21 cellular contexts compared by ENCODE assay signal in genomic region chr16:80670170-80670865, GRCh38.
DNase-seq lines count a peak whose midpoint lies in the region; ATAC-seq, FAIRE-seq and TF ChIP-seq lines count a peak whose summit lies in the region.
"Had no signal": no experiment of that assay in that cellular context is flagged by ENCODE, and none has a peak within 500 bp of the region (broad histone marks: within the 10 kb centered on the region; RNA-seq: fewer than 3 reads in every experiment).

No MANE protein-coding gene starts in this region.

- H3K27ac Mint-ChIP-seq in activated naive CD4-positive, alpha-beta T cell treated with anti-CD3 and anti-CD28 coated beads, Interleukin-2, amount 50 U/mL, for 72 hours, result no peak overlapping the region
- H3K27ac Mint-ChIP-seq: dendritic cell treated with granulocyte-macrophage colony-stimulating factor and Interleukin-4, amounts not matched to agents 40 ng/mL and 50 ng/mL, for 4 days; immature natural killer cell; natural killer cell had no signal

- H3K4me3 ChIP-seq in kidney (ENCODE audit: low read length in 2 of 2) (no peak overlapping the region), lower lobe of right lung (no peak overlapping the region)
- H3K4me3 ChIP-seq: body of pancreas had no signal

- no peaks in the 10 kb centered on the region for H3K27me3 ChIP-seq in lower lobe of right lung (ENCODE audit: low read depth)
- H3K27me3 ChIP-seq: BE2C, body of pancreas had no signal

- peaks cover 0 to 25% of the 10 kb centered on the region in 2 donors for H3K9me3 Mint-ChIP-seq in activated naive CD4-positive, alpha-beta T cell treated with anti-CD3 and anti-CD28 coated beads, Interleukin-2, amount 50 U/mL, for 72 hours
- H3K9me3 Mint-ChIP-seq: immature natural killer cell, natural killer cell had no signal

- intact Hi-C loops in kidney (cut with DNase I) (no loop called here), lower lobe of right lung (cut with DNase I) (no loop called here)

- H3K9me3 ChIP-seq in kidney (ENCODE audit: control insufficient read depth in 1 of 2, low read length in 2 of 2) (no peaks in the 10 kb centered on the region), lower lobe of right lung (no peaks in the 10 kb centered on the region)
- H3K9me3 ChIP-seq: BE2C, body of pancreas had no signal

- peaks cover 0 to 23% of the 10 kb centered on the region in 2 donors for H3K36me3 Mint-ChIP-seq in activated naive CD4-positive, alpha-beta T cell treated with anti-CD3 and anti-CD28 coated beads, Interleukin-2, amount 50 U/mL, for 72 hours
- H3K36me3 Mint-ChIP-seq: immature natural killer cell, natural killer cell had no signal

- H3K9ac ChIP-seq in kidney (ENCODE audit: low read length in 2 of 2), result no peak overlapping the region

- H3K27ac ChIP-seq in kidney (ENCODE audit: low read depth in 2 of 2, low read length in 2 of 2) (no peak overlapping the region), lower lobe of right lung (no peak overlapping the region)
- H3K27ac ChIP-seq: body of pancreas had no signal

- TF ChIP-seq CTCF in kidney (IDR thresholded peaks at IDR 0.05; ENCODE audit: borderline replicate concordance, extremely low read depth, insufficient read depth) (no peak), lower lobe of right lung (IDR thresholded peaks at IDR 0.05) (no peak)

- no peak for TF ChIP-seq POLR2A in GM12891 (IDR thresholded peaks at IDR 0.05; ENCODE audit: low read depth, low read length)

- peak; percentile 50 for FAIRE-seq in GM12891 (lab: Jason Lieb, UNC)
- no peak for FAIRE-seq in kidney (lab: Jason Lieb, UNC)
- FAIRE-seq: GM19239, small intestine had no signal

- H3K36me3 ChIP-seq in kidney (ENCODE audit: control insufficient read depth in 1 of 2, insufficient read depth in 2 of 2, low read length in 2 of 2) (no peaks in the 10 kb centered on the region), lower lobe of right lung (no peaks in the 10 kb centered on the region)
- H3K36me3 ChIP-seq: BE2C had no signal

- ATAC-seq in activated naive CD4-positive, alpha-beta T cell treated with anti-CD3 and anti-CD28 coated beads, Interleukin-2, amount 50 U/mL, for 72 hours, result peak; percentile 39 to 43
- ATAC-seq in lower lobe of right lung (no peak), GM21447 (IDR thresholded peaks at IDR 0.05; ENCODE audit: unreplicated experiment) (no peak)
- ATAC-seq: body of pancreas, HCT116, natural killer cell had no signal

- DNase-seq in CD1c-positive myeloid dendritic cell (ENCODE audit: extremely low spot score) (peak; percentile 31), GM12891 (ENCODE audit: insufficient read length, low spot score) (no peak), kidney (no peak), lower lobe of right lung (no peak)
- no peak for DNase-seq in activated naive CD4-positive, alpha-beta T cell treated with anti-CD3 and anti-CD28 coated beads, Interleukin-2, amount 50 U/mL, for 72 hours (ENCODE audit: low spot score in 2 of 2)
- DNase-seq in stimulated activated CD4-positive, alpha-beta T cell treated with anti-CD3 and anti-CD28 coated beads, Interleukin-4, amount 100 ng/mL, for 24 hours, result peak; percentile 39
- DNase-seq: activated gamma-delta T cell, BE2C, body of pancreas, DMS53, immature natural killer cell, mammary epithelial cell, natural killer cell, NCI-H1694 treated with DMSO at 0.1 percent for 48 hours, posterior cingulate gyrus, SHP77 treated with DMSO at 0.1 percent for 48 hours, small intestine had no signal

- H3K4me1 ChIP-seq in kidney (ENCODE audit: control insufficient read depth in 1 of 2, insufficient read depth in 1 of 2, low read depth in 1 of 2, low read length in 2 of 2), result no peaks in the 10 kb centered on the region
- H3K4me1 ChIP-seq in lower lobe of right lung, result no peaks in the 10 kb centered on the region
- H3K4me1 ChIP-seq: BE2C, body of pancreas had no signal

TF ChIP-seq in GM12891, 5 proteins besides CTCF, POLR2A, EP300 and RAD21:
- TF ChIP-seq POLR2AphosphoS5 (IDR thresholded peaks at IDR 0.05; ENCODE audit: low read depth, low read length) (no peak), PAX5 (IDR thresholded peaks at IDR 0.05; ENCODE audit: insufficient read depth, low read length, severe bottlenecking) (no peak), POU2F2 (IDR thresholded peaks at IDR 0.05; ENCODE audit: low read depth, low read length) (no peak), SPI1 (IDR thresholded peaks at IDR 0.05; ENCODE audit: low read depth, low read length) (peak; percentile 34; the same call in 1 of the 2 replicates), TAF1 (IDR thresholded peaks at IDR 0.05; ENCODE audit: low read depth, low read length) (no peak)

Comparison
In these comparisons a context has a peak if more than half of its experiments do, and no peak if none do; other contexts are left out.
1. DNase-seq: peak in CD1c-positive myeloid dendritic cell (single experiment) and stimulated activated CD4-positive, alpha-beta T cell treated with anti-CD3 and anti-CD28 coated beads, Interleukin-4, amount 100 ng/mL, for 24 hours (single experiment); none in GM12891 (single experiment), activated naive CD4-positive, alpha-beta T cell treated with anti-CD3 and anti-CD28 coated beads, Interleukin-2, amount 50 U/mL, for 72 hours (0 of 2), kidney (single experiment) and lower lobe of right lung (single experiment).
2. ATAC-seq: peak in activated naive CD4-positive, alpha-beta T cell treated with anti-CD3 and anti-CD28 coated beads, Interleukin-2, amount 50 U/mL, for 72 hours (2 of 2); none in lower lobe of right lung (0 of 2) and GM21447 (single experiment).